In genomic region chrX:40090050-40090804, GRCh38 we compare ENCODE assay signal across 8 cellular contexts. TPM values are rescaled to one million over a fixed set of nuclear protein-coding genes. Genes with fewer than 3 reads are reported as not detected.
A peak's percentile ranks its signal among the peaks of the same experiment; 100 is the strongest.
DNase-seq lines count a peak whose midpoint lies in the region; ATAC-seq, FAIRE-seq and TF ChIP-seq lines count a peak whose summit lies in the region.

No MANE protein-coding gene starts in this region.

- H3K36me3 ChIP-seq in HUES48 (ENCODE audit: control insufficient read depth, insufficient read depth, low read length) (no peaks in the 10 kb centered on the region), astrocyte (ENCODE audit: insufficient read depth, low read length) (no peaks in the 10 kb centered on the region)

- H3K4me1 Mint-ChIP-seq in astrocyte (ENCODE audit: low read depth, unreplicated experiment) (peaks cover 30% of the 10 kb centered on the region), immature natural killer cell (peaks cover 43 to 65% of the 10 kb centered on the region in 2 donors)
- peaks cover 68% of the 10 kb centered on the region for H3K4me1 Mint-ChIP-seq in stimulated activated effector memory CD8-positive, alpha-beta T cell treated with anti-CD3 and anti-CD28 coated beads, Interleukin-12 subunit alpha, Interleukin-12 subunit beta, amount 100 ng/mL, for 72 hours

- ATAC-seq in stimulated activated effector memory CD8-positive, alpha-beta T cell treated with anti-CD3 and anti-CD28 coated beads, Interleukin-12 subunit alpha, Interleukin-12 subunit beta, amount 100 ng/mL, for 72 hours: peak; percentile 22
- ATAC-seq in HG02642 (IDR thresholded peaks at IDR 0.05; ENCODE audit: poor library complexity, unreplicated experiment): no peak

- H3K4me3 ChIP-seq in HUES48 (ENCODE audit: low read depth, low read length) (peak overlapping the region; percentile 74), astrocyte (ENCODE audit: insufficient read depth, low read depth, low read length) (no peak overlapping the region)

- H3K4me2 ChIP-seq in astrocyte (ENCODE audit: low read length): peak overlapping the region; percentile 72

- TF ChIP-seq CTCF in astrocyte (IDR thresholded peaks at IDR 0.05; ENCODE audit: insufficient read depth, low read depth, low read length): no peak

- FAIRE-seq in astrocyte (lab: Jason Lieb, UNC): no peak

- H3K27me3 Mint-ChIP-seq in astrocyte (ENCODE audit: low read depth, unreplicated experiment): peaks cover 2% of the 10 kb centered on the region
- peaks cover 5 to 46% (median 18%) of the 10 kb centered on the region in 3 donors for H3K27me3 Mint-ChIP-seq in immature natural killer cell (ENCODE audit: low read depth in 3 of 3)

- no peak for DNase-seq in astrocyte (ENCODE audit: low read depth)
- peak; percentile 31 to 47 (median 33) for DNase-seq in immature natural killer cell
- no peak for DNase-seq in stimulated activated effector memory CD8-positive, alpha-beta T cell treated with anti-CD3 and anti-CD28 coated beads, Interleukin-12 subunit alpha, Interleukin-12 subunit beta, amount 100 ng/mL, for 72 hours (ENCODE audit: low spot score in 2 of 2)
- DNase-seq in stimulated activated CD4-positive, alpha-beta T cell treated with anti-CD3 and anti-CD28 coated beads, Interleukin-4, amount 100 ng/mL, for 24 hours: no peak
- DNase-seq in pons (ENCODE audit: low spot score): no peak
- no peak for DNase-seq in NCI-H82 treated with DMSO at 0.1 percent for 48 hours (lab: John Stamatoyannopoulos, UW; ENCODE audit: unreplicated experiment)

- H3K27ac ChIP-seq in HUES48 (ENCODE audit: low read depth, low read length) (peak overlapping the region; percentile 88), astrocyte (ENCODE audit: low read depth, low read length) (no peak overlapping the region)

- H3K9me3 Mint-ChIP-seq in astrocyte (ENCODE audit: unreplicated experiment): no peaks in the 10 kb centered on the region
- no peaks in the 10 kb centered on the region for H3K9me3 Mint-ChIP-seq in immature natural killer cell
- H3K9me3 Mint-ChIP-seq in stimulated activated effector memory CD8-positive, alpha-beta T cell treated with anti-CD3 and anti-CD28 coated beads, Interleukin-12 subunit alpha, Interleukin-12 subunit beta, amount 100 ng/mL, for 72 hours: no peaks in the 10 kb centered on the region

- H2AFZ ChIP-seq in astrocyte (ENCODE audit: low read depth, low read length): no peak overlapping the region

- H3K27me3 ChIP-seq in HUES48 (ENCODE audit: control insufficient read depth, insufficient read depth, low read length): peaks cover 45% of the 10 kb centered on the region
- no peaks in the 10 kb centered on the region for H3K27me3 ChIP-seq in astrocyte (ENCODE audit: insufficient read depth, low read length)

- H3K36me3 Mint-ChIP-seq in astrocyte (ENCODE audit: low read depth, unreplicated experiment) (no peaks in the 10 kb centered on the region), immature natural killer cell (peaks cover 0 to 4% (median 4%) of the 10 kb centered on the region in 3 donors)
- H3K36me3 Mint-ChIP-seq in stimulated activated effector memory CD8-positive, alpha-beta T cell treated with anti-CD3 and anti-CD28 coated beads, Interleukin-12 subunit alpha, Interleukin-12 subunit beta, amount 100 ng/mL, for 72 hours: peaks cover 49% of the 10 kb centered on the region

- H3K4me1 ChIP-seq in HUES48 (ENCODE audit: control insufficient read depth, insufficient read depth, low read length) (peaks cover 54% of the 10 kb centered on the region), astrocyte (ENCODE audit: insufficient read depth, low read length) (peaks cover 32% of the 10 kb centered on the region)

- H3K9me3 ChIP-seq in HUES48 (ENCODE audit: control insufficient read depth, insufficient read depth, low read length) (0 out of 2 replicates have a peak, but pooled peaks cover 3% of the 10 kb centered on the region), astrocyte (ENCODE audit: insufficient read depth, low read depth, low read length) (no peaks in the 10 kb centered on the region)

- H3K4me3 Mint-ChIP-seq in astrocyte (ENCODE audit: unreplicated experiment) (no peak overlapping the region), immature natural killer cell (peak overlapping the region; percentile 62 to 69 (median 68))
- peak overlapping the region; percentile 69 for H3K4me3 Mint-ChIP-seq in stimulated activated effector memory CD8-positive, alpha-beta T cell treated with anti-CD3 and anti-CD28 coated beads, Interleukin-12 subunit alpha, Interleukin-12 subunit beta, amount 100 ng/mL, for 72 hours

- H4K20me1 ChIP-seq in astrocyte (ENCODE audit: insufficient read depth, low read length): peaks cover 78% of the 10 kb centered on the region

- peaks cover 88% of the 10 kb centered on the region for H3K79me2 ChIP-seq in astrocyte (ENCODE audit: insufficient read depth, low read length)

- H3K27ac Mint-ChIP-seq in astrocyte (ENCODE audit: unreplicated experiment) (no peak overlapping the region), immature natural killer cell (no peak overlapping the region)
- H3K27ac Mint-ChIP-seq in stimulated activated effector memory CD8-positive, alpha-beta T cell treated with anti-CD3 and anti-CD28 coated beads, Interleukin-12 subunit alpha, Interleukin-12 subunit beta, amount 100 ng/mL, for 72 hours: no peak overlapping the region

- H3K9ac ChIP-seq in HUES48 (ENCODE audit: low read depth, low read length) (peak overlapping the region; percentile 21; the same call in 1 of the 2 replicates), astrocyte (ENCODE audit: low read length) (no peak overlapping the region)

RNA-seq across cellular contexts. Expression of gene BCOR, which starts 7.5 kb away (rescaled TPM):
- 9.0 TPM in 2 replicates for total RNA-seq in astrocyte
- polyA plus RNA-seq in immature natural killer cell: 1 to 10 TPM in 2 of 3 donors, not detected in 1; 3.4 to 7.2 TPM

Comparison
In these comparisons a context has a peak if more than half of its experiments do, and no peak if none do; other contexts are left out.
1. DNase-seq: peak in immature natural killer cell (3 of 3); none in astrocyte (single experiment), stimulated activated effector memory CD8-positive, alpha-beta T cell treated with anti-CD3 and anti-CD28 coated beads, Interleukin-12 subunit alpha, Interleukin-12 subunit beta, amount 100 ng/mL, for 72 hours (0 of 2), stimulated activated CD4-positive, alpha-beta T cell treated with anti-CD3 and anti-CD28 coated beads, Interleukin-4, amount 100 ng/mL, for 24 hours (single experiment), pons (single experiment) and NCI-H82 treated with DMSO at 0.1 percent for 48 hours (single experiment).